ENCODE assay signal across 2 cellular contexts in the genomic region with DNA sequence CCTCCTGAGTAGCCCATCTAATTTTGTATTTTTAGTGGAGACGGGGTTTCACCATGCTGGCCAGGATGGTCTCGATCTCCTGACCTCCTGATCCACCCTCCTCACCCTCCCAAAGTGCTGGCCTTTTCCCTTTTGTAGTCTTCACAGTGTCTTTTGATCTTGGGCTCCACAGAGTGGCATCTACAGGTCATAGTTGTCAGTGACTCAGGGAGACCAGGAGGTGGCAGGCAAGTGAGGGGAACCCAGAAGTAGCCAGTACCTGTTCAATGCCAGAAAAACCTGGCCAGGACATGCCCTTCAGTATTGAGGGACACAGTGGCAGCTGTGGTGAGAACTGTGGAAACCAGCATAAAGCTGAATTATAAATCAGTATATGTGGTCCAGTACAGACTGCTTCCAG.
TF ChIP-seq lines count a peak whose summit lies in the region.

No MANE protein-coding gene starts in this region.

TF ChIP-seq in HEK293, 187 proteins besides CTCF, POLR2A, EP300 and RAD21 (continued from another document):
- TF ChIP-seq HOXA7 (CRISPR knock-in tag; IDR thresholded peaks at IDR 0.05; ENCODE audit: borderline replicate concordance) (no peak), ZNF155 (tag by site-specific recombination; IDR thresholded peaks at IDR 0.05) (no peak), KLF1 (tag by site-specific recombination; IDR thresholded peaks at IDR 0.05) (no peak), ZNF423 (tag by site-specific recombination; IDR thresholded peaks at IDR 0.05) (no peak), KLF9 (tag by site-specific recombination; IDR thresholded peaks at IDR 0.05; ENCODE audit: low read depth) (no peak), TRIM28 (IDR thresholded peaks at IDR 0.05; ENCODE audit: borderline replicate concordance, low read length) (no peak)

TF ChIP-seq in liver, 16 proteins besides CTCF, POLR2A, EP300 and RAD21 (continued from another document):
- TF ChIP-seq, protein P1, sequence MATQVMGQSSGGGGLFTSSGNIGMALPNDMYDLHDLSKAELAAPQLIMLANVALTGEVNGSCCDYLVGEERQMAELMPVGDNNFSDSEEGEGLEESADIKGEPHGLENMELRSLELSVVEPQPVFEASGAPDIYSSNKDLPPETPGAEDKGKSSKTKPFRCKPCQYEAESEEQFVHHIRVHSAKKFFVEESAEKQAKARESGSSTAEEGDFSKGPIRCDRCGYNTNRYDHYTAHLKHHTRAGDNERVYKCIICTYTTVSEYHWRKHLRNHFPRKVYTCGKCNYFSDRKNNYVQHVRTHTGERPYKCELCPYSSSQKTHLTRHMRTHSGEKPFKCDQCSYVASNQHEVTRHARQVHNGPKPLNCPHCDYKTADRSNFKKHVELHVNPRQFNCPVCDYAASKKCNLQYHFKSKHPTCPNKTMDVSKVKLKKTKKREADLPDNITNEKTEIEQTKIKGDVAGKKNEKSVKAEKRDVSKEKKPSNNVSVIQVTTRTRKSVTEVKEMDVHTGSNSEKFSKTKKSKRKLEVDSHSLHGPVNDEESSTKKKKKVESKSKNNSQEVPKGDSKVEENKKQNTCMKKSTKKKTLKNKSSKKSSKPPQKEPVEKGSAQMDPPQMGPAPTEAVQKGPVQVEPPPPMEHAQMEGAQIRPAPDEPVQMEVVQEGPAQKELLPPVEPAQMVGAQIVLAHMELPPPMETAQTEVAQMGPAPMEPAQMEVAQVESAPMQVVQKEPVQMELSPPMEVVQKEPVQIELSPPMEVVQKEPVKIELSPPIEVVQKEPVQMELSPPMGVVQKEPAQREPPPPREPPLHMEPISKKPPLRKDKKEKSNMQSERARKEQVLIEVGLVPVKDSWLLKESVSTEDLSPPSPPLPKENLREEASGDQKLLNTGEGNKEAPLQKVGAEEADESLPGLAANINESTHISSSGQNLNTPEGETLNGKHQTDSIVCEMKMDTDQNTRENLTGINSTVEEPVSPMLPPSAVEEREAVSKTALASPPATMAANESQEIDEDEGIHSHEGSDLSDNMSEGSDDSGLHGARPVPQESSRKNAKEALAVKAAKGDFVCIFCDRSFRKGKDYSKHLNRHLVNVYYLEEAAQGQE (IDR thresholded peaks at IDR 0.05) = no peak
- TF ChIP-seq, protein P2, sequence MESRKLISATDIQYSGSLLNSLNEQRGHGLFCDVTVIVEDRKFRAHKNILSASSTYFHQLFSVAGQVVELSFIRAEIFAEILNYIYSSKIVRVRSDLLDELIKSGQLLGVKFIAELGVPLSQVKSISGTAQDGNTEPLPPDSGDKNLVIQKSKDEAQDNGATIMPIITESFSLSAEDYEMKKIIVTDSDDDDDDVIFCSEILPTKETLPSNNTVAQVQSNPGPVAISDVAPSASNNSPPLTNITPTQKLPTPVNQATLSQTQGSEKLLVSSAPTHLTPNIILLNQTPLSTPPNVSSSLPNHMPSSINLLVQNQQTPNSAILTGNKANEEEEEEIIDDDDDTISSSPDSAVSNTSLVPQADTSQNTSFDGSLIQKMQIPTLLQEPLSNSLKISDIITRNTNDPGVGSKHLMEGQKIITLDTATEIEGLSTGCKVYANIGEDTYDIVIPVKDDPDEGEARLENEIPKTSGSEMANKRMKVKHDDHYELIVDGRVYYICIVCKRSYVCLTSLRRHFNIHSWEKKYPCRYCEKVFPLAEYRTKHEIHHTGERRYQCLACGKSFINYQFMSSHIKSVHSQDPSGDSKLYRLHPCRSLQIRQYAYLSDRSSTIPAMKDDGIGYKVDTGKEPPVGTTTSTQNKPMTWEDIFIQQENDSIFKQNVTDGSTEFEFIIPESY (IDR thresholded peaks at IDR 0.05) = no peak
- TF ChIP-seq RXRA (IDR thresholded peaks at IDR 0.05) (no peak), NR2F2 (IDR thresholded peaks at IDR 0.05) (no peak), SP1 (IDR thresholded peaks at IDR 0.05) (no peak), FOXA1 (IDR thresholded peaks at IDR 0.05) (no peak), TAF1 (conservative IDR thresholded peaks at IDR 0.05) (no peak), HNF4G (IDR thresholded peaks at IDR 0.05) (no peak)
- TF ChIP-seq, protein P3, sequence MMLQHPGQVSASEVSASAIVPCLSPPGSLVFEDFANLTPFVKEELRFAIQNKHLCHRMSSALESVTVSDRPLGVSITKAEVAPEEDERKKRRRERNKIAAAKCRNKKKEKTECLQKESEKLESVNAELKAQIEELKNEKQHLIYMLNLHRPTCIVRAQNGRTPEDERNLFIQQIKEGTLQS (IDR thresholded peaks at IDR 0.05) = no peak
- TF ChIP-seq, protein P4, sequence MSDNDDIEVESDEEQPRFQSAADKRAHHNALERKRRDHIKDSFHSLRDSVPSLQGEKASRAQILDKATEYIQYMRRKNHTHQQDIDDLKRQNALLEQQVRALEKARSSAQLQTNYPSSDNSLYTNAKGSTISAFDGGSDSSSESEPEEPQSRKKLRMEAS (IDR thresholded peaks at IDR 0.05) = no peak
